Comparison of ENCODE assay signal across 1 cellular context in genomic region chr6:7426447-7427169, GRCh38.
TF ChIP-seq lines count a peak whose summit lies in the region.

No MANE protein-coding gene starts in this region.

TF ChIP-seq in HepG2, 621 proteins besides CTCF, POLR2A, EP300 and RAD21 (continued from another document and continues in another):
- TF ChIP-seq ARID4A (CRISPR knock-in tag; IDR thresholded peaks at IDR 0.05; ENCODE audit: borderline replicate concordance) (peak; percentile 50; the same call in 1 of the 2 replicates), PATZ1 (CRISPR knock-in tag; IDR thresholded peaks at IDR 0.05) (peak; percentile 54), ZNF33B (CRISPR knock-in tag; IDR thresholded peaks at IDR 0.05) (no peak), U2AF2 (IDR thresholded peaks at IDR 0.05; ENCODE audit: low read depth, low read length) (no peak), ZNF225 (CRISPR knock-in tag; IDR thresholded peaks at IDR 0.05) (no peak), TEAD3 (CRISPR knock-in tag; optimal IDR thresholded peaks at IDR 0.05; ENCODE audit: borderline replicate concordance) (peak; percentile 49), MYPOP (CRISPR knock-in tag; IDR thresholded peaks at IDR 0.05) (no peak; the same call in 1 of the 2 replicates), THRA (CRISPR knock-in tag; IDR thresholded peaks at IDR 0.05; ENCODE audit: borderline replicate concordance) (peak; percentile 58; the same call in 1 of the 2 replicates), ZNF326 (CRISPR knock-in tag; IDR thresholded peaks at IDR 0.05; ENCODE audit: borderline replicate concordance) (no peak), ZBTB43 (CRISPR knock-in tag; conservative IDR thresholded peaks at IDR 0.05) (0 out of 2 replicates have a peak, but pooled peaks have one; percentile 36), MAFF (IDR thresholded peaks at IDR 0.05; ENCODE audit: low read depth, low read length) (peak; percentile 36), RARA (CRISPR knock-in tag; IDR thresholded peaks at IDR 0.05) (peak; percentile 88), ELF4 (CRISPR knock-in tag; IDR thresholded peaks at IDR 0.05; ENCODE audit: borderline replicate concordance) (no peak), ZNF503 (CRISPR knock-in tag; IDR thresholded peaks at IDR 0.05) (no peak), PTBP1 (IDR thresholded peaks at IDR 0.05; ENCODE audit: low read depth, low read length, poor library complexity, severe bottlenecking) (no peak), MAX (IDR thresholded peaks at IDR 0.05) (peak; percentile 69), BRCA1 (CRISPR knock-in tag; IDR thresholded peaks at IDR 0.05) (no peak), FOXA3 (CRISPR knock-in tag; IDR thresholded peaks at IDR 0.05) (peak; percentile 55), STAG1 (CRISPR knock-in tag; IDR thresholded peaks at IDR 0.05) (peak; percentile 6; the same call in 1 of the 2 replicates), REPIN1 (CRISPR knock-in tag; IDR thresholded peaks at IDR 0.05; ENCODE audit: borderline replicate concordance, low read depth) (0 out of 2 replicates have a peak, but pooled peaks have one; percentile 44), ZFP36L2 (CRISPR knock-in tag; IDR thresholded peaks at IDR 0.05) (no peak), NAIF1 (CRISPR knock-in tag; IDR thresholded peaks at IDR 0.05; ENCODE audit: borderline replicate concordance) (no peak), SMC3 (IDR thresholded peaks at IDR 0.05; ENCODE audit: low read length) (0 out of 2 replicates have a peak, but pooled peaks have one; percentile 1), KIAA2018 (CRISPR knock-in tag; IDR thresholded peaks at IDR 0.05; ENCODE audit: borderline replicate concordance) (no peak), TRIM24 (CRISPR knock-in tag; IDR thresholded peaks at IDR 0.05) (no peak), ZHX1 (CRISPR knock-in tag; IDR thresholded peaks at IDR 0.05; ENCODE audit: low read depth) (peak; percentile 67; the same call in 1 of the 2 replicates), ETV6 (CRISPR knock-in tag; conservative IDR thresholded peaks at IDR 0.05) (no peak), PITX1 (CRISPR knock-in tag; IDR thresholded peaks at IDR 0.05) (no peak), ZMAT3 (CRISPR knock-in tag; conservative IDR thresholded peaks at IDR 0.05) (no peak), ZNF510 (CRISPR knock-in tag; IDR thresholded peaks at IDR 0.05; ENCODE audit: low read depth) (peak; percentile 58; the same call in 1 of the 2 replicates), ARNTL (CRISPR knock-in tag; IDR thresholded peaks at IDR 0.05) (no peak), ZNF629 (CRISPR knock-in tag; conservative IDR thresholded peaks at IDR 0.05) (no peak), HDAC1 (CRISPR knock-in tag; IDR thresholded peaks at IDR 0.05) (peak; percentile 52; the same call in 1 of the 2 replicates)
